25 cellular contexts compared by ENCODE assay signal in genomic region chr2:86821842-86822241, GRCh38. TPM values are rescaled to one million over a fixed set of nuclear protein-coding genes. Genes with fewer than 3 reads are reported as not detected.
A peak's percentile ranks its signal among the peaks of the same experiment; 100 is the strongest.
DNase-seq lines count a peak whose midpoint lies in the region; ATAC-seq and TF ChIP-seq lines count a peak whose summit lies in the region.
"Had no signal": no experiment of that assay in that cellular context is flagged by ENCODE, and none has a peak within 500 bp of the region (broad histone marks: within the 10 kb centered on the region; RNA-seq: fewer than 3 reads in every experiment).

No MANE protein-coding gene starts in this region.

- no peak for ATAC-seq in stimulated activated naive CD8-positive, alpha-beta T cell treated with anti-CD3 and anti-CD28 coated beads, Interleukin-15, Interleukin-2, amounts not matched to agents 100 U/mL and 50 U/mL, for 24 hours
- ATAC-seq in foreskin keratinocyte (peak; percentile 29), GM18519 (IDR thresholded peaks at IDR 0.05; ENCODE audit: low FRiP score, unreplicated experiment) (no peak), GM19452 (IDR thresholded peaks at IDR 0.05; ENCODE audit: unreplicated experiment) (no peak)
- ATAC-seq: left lobe of liver had no signal

- no peak for TF ChIP-seq CTCF in foreskin keratinocyte (conservative IDR thresholded peaks at IDR 0.05)

- DNase-seq in stimulated activated naive CD8-positive, alpha-beta T cell treated with anti-CD3 and anti-CD28 coated beads, Interleukin-15, Interleukin-2, amounts not matched to agents 100 U/mL and 50 U/mL, for 24 hours, result no peak
- no peak for DNase-seq in activated naive CD8-positive, alpha-beta T cell treated with anti-CD3 and anti-CD28 coated beads for 36 hours
- DNase-seq in foreskin keratinocyte (peak; percentile 24 to 54), 8988T (no peak)
- DNase-seq: activated naive CD4-positive, alpha-beta T cell treated with anti-CD3 and anti-CD28 coated beads, Interleukin-2, amount 10 ng/mL, durations not matched to agents 7 days and 5 days; C1 segment of cervical spinal cord; Caco-2; DMS53; NCI-H1436 treated with DMSO at 0.1 percent for 48 hours; NCI-H446; NCI-H748 treated with DMSO at 0.1 percent for 48 hours; Peyer's patch; SHP77 treated with DMSO at 0.1 percent for 48 hours; stimulated activated CD4-positive, alpha-beta T cell treated with anti-CD3 and anti-CD28 coated beads, Interleukin-1b, Interleukin-23, amount 100 ng/mL, for 48 hours; thyroid gland had no signal

- H3K4me3 Mint-ChIP-seq in stimulated activated naive CD8-positive, alpha-beta T cell treated with anti-CD3 and anti-CD28 coated beads, Interleukin-15, Interleukin-2, amounts not matched to agents 100 ng/mL and 50 ng/mL, for 24 hours, result peak overlapping the region; percentile 82
- H3K4me3 Mint-ChIP-seq in activated naive CD8-positive, alpha-beta T cell treated with anti-CD3 and anti-CD28 coated beads for 36 hours, result peak overlapping the region; percentile 87
- H3K4me3 Mint-ChIP-seq: activated naive CD4-positive, alpha-beta T cell treated with anti-CD3 and anti-CD28 coated beads, Interleukin-2, amount 10 ng/mL, durations not matched to agents 7 days and 5 days; activated T-helper 1 cell treated with anti-CD3 and anti-CD28 coated beads, Interleukin-12 subunit alpha, Interleukin-12 subunit beta, Interleukin-2, Interleukin-4 antibody, amounts not matched to agents 30 ng/mL and 10 ng/mL and 1 ng/mL, durations not matched to agents 14 hours and 24 hours and 36 hours; memory B cell had no signal

- H3K4me1 ChIP-seq in foreskin keratinocyte, result no peaks in the 10 kb centered on the region
- H3K4me1 ChIP-seq: Caco-2, right atrium auricular region, thyroid gland had no signal

- no peaks in the 10 kb centered on the region for H3K27me3 Mint-ChIP-seq in stimulated activated naive CD8-positive, alpha-beta T cell treated with anti-CD3 and anti-CD28 coated beads, Interleukin-15, Interleukin-2, amounts not matched to agents 100 ng/mL and 50 ng/mL, for 24 hours
- no peaks in the 10 kb centered on the region for H3K27me3 Mint-ChIP-seq in activated naive CD8-positive, alpha-beta T cell treated with anti-CD3 and anti-CD28 coated beads for 36 hours

- no peaks in the 10 kb centered on the region for H3K9me3 Mint-ChIP-seq in stimulated activated naive CD8-positive, alpha-beta T cell treated with anti-CD3 and anti-CD28 coated beads, Interleukin-15, Interleukin-2, amounts not matched to agents 100 ng/mL and 50 ng/mL, for 24 hours
- H3K9me3 Mint-ChIP-seq in activated naive CD8-positive, alpha-beta T cell treated with anti-CD3 and anti-CD28 coated beads for 36 hours, result peaks cover 6% of the 10 kb centered on the region
- H3K9me3 Mint-ChIP-seq: activated naive CD4-positive, alpha-beta T cell treated with anti-CD3 and anti-CD28 coated beads, Interleukin-2, amount 10 ng/mL, durations not matched to agents 7 days and 5 days had no signal

- H3K27me3 ChIP-seq in foreskin keratinocyte, result no peaks in the 10 kb centered on the region
- H3K27me3 ChIP-seq: Peyer's patch, right atrium auricular region, thyroid gland had no signal

- peak overlapping the region; percentile 96 for H3K27ac Mint-ChIP-seq in stimulated activated naive CD8-positive, alpha-beta T cell treated with anti-CD3 and anti-CD28 coated beads, Interleukin-15, Interleukin-2, amounts not matched to agents 100 ng/mL and 50 ng/mL, for 24 hours
- H3K27ac Mint-ChIP-seq in activated naive CD8-positive, alpha-beta T cell treated with anti-CD3 and anti-CD28 coated beads for 36 hours, result peak overlapping the region; percentile 98
- H3K27ac Mint-ChIP-seq: activated naive CD4-positive, alpha-beta T cell treated with anti-CD3 and anti-CD28 coated beads, Interleukin-2, amount 10 ng/mL, durations not matched to agents 7 days and 5 days; activated T-helper 1 cell treated with anti-CD3 and anti-CD28 coated beads, Interleukin-12 subunit alpha, Interleukin-12 subunit beta, Interleukin-2, Interleukin-4 antibody, amounts not matched to agents 30 ng/mL and 10 ng/mL and 1 ng/mL, durations not matched to agents 14 hours and 24 hours and 36 hours; memory B cell had no signal

- H3K27ac ChIP-seq in foreskin keratinocyte, result no peak overlapping the region
- H3K27ac ChIP-seq: right atrium auricular region, thyroid gland had no signal

- H3K36me3 Mint-ChIP-seq in stimulated activated naive CD8-positive, alpha-beta T cell treated with anti-CD3 and anti-CD28 coated beads, Interleukin-15, Interleukin-2, amounts not matched to agents 100 ng/mL and 50 ng/mL, for 24 hours (ENCODE audit: low read depth), result no peaks in the 10 kb centered on the region
- peaks cover 33% of the 10 kb centered on the region for H3K36me3 Mint-ChIP-seq in activated naive CD8-positive, alpha-beta T cell treated with anti-CD3 and anti-CD28 coated beads for 36 hours
- H3K36me3 Mint-ChIP-seq: activated naive CD4-positive, alpha-beta T cell treated with anti-CD3 and anti-CD28 coated beads, Interleukin-2, amount 10 ng/mL, durations not matched to agents 7 days and 5 days had no signal

- peaks cover 93% of the 10 kb centered on the region for H3K4me1 Mint-ChIP-seq in stimulated activated naive CD8-positive, alpha-beta T cell treated with anti-CD3 and anti-CD28 coated beads, Interleukin-15, Interleukin-2, amounts not matched to agents 100 ng/mL and 50 ng/mL, for 24 hours (ENCODE audit: low read depth)
- H3K4me1 Mint-ChIP-seq in activated naive CD8-positive, alpha-beta T cell treated with anti-CD3 and anti-CD28 coated beads for 36 hours, result peaks cover 75% of the 10 kb centered on the region

RNA-seq across cellular contexts. Expression of gene CD8A, which starts 31.1 kb away (rescaled TPM):
- total RNA-seq in activated naive CD8-positive, alpha-beta T cell treated with anti-CD3 and anti-CD28 coated beads for 36 hours, result 100 to 1,000 TPM; 356 to 357 TPM
- total RNA-seq in foreskin keratinocyte, result 0.07 TPM in 2 replicates
- 0.04 TPM in 1 of 2 replicates, not detected in the other for polyA plus RNA-seq in foreskin keratinocyte
- total RNA-seq: endothelial cell of umbilical vein, smooth muscle cell had no signal
- polyA plus RNA-seq: endothelial cell of umbilical vein, smooth muscle cell had no signal

RNA-seq across cellular contexts. Expression of gene CD8B, which starts 39.8 kb away (rescaled TPM):
- 100 to 1,000 TPM; 260 to 268 TPM for total RNA-seq in activated naive CD8-positive, alpha-beta T cell treated with anti-CD3 and anti-CD28 coated beads for 36 hours
- not detected in 2 replicates for total RNA-seq in foreskin keratinocyte
- not detected in 2 replicates for polyA plus RNA-seq in foreskin keratinocyte
- total RNA-seq: endothelial cell of umbilical vein, G401, smooth muscle cell had no signal
- polyA plus RNA-seq: endothelial cell of umbilical vein, smooth muscle cell had no signal

Comparison
In these comparisons a context has a peak if more than half of its experiments do, and no peak if none do; other contexts are left out.
1. DNase-seq: peak in foreskin keratinocyte (2 of 2); none in stimulated activated naive CD8-positive, alpha-beta T cell treated with anti-CD3 and anti-CD28 coated beads, Interleukin-15, Interleukin-2, amounts not matched to agents 100 U/mL and 50 U/mL, for 24 hours (single experiment), activated naive CD8-positive, alpha-beta T cell treated with anti-CD3 and anti-CD28 coated beads for 36 hours (single experiment) and 8988T (single experiment).
2. RNA of gene CD8A, which starts 31.1 kb away (total RNA-seq): 356 to 357 TPM in activated naive CD8-positive, alpha-beta T cell treated with anti-CD3 and anti-CD28 coated beads for 36 hours; 0.07 TPM in foreskin keratinocyte; every median in the first group is over 100 times any median in the second.
3. RNA of gene CD8B, which starts 39.8 kb away (total RNA-seq): 260 to 268 TPM in activated naive CD8-positive, alpha-beta T cell treated with anti-CD3 and anti-CD28 coated beads for 36 hours; not detected in foreskin keratinocyte; every median in the first group is over 100 times any median in the second.